ENCODE assay signal across 8 cellular contexts in genomic region chr1:207962716-207963428, GRCh38. TPM values are rescaled to one million over a fixed set of nuclear protein-coding genes. Genes with fewer than 3 reads are reported as not detected.
DNase-seq lines count a peak whose midpoint lies in the region; ATAC-seq, FAIRE-seq and TF ChIP-seq lines count a peak whose summit lies in the region.

No MANE protein-coding gene starts in this region.

- peak overlapping the region; percentile 97 for H3K9ac ChIP-seq in mucosa of stomach (ENCODE audit: low read length)

- H3K27me3 ChIP-seq in esophagus (ENCODE audit: control insufficient read depth in 1 of 2, insufficient read depth in 2 of 2, low read length in 2 of 2) = no peaks in the 10 kb centered on the region
- H3K27me3 ChIP-seq in mucosa of stomach (ENCODE audit: control insufficient read depth, insufficient read depth, low read length) = no peaks in the 10 kb centered on the region
- H3K27me3 ChIP-seq in tibial artery = no peaks in the 10 kb centered on the region

- no peaks in the 10 kb centered on the region for H3K9me3 ChIP-seq in esophagus (ENCODE audit: control insufficient read depth in 2 of 2, insufficient read depth in 1 of 2, low read depth in 1 of 2, low read length in 1 of 2)
- no peaks in the 10 kb centered on the region for H3K9me3 ChIP-seq in mucosa of stomach (ENCODE audit: control insufficient read depth, low read length)
- H3K9me3 ChIP-seq in tibial artery = no peaks in the 10 kb centered on the region

- H3K4me3 ChIP-seq in AG04449 (ENCODE audit: low read depth, low read length) (peak overlapping the region; percentile 61), WI38 (ENCODE audit: low read depth, low read length) (peak overlapping the region; percentile 56), esophagus (ENCODE audit: low read depth in 1 of 2, low read length in 2 of 2) (peak overlapping the region; percentile 60 to 68), mucosa of stomach (ENCODE audit: low read length) (peak overlapping the region; percentile 42), tibial artery (peak overlapping the region; percentile 61 to 71)

- no peak for TF ChIP-seq CTCF in AG04449 (IDR thresholded peaks at IDR 0.05; ENCODE audit: insufficient read depth, low read length, missing control alignments)
- TF ChIP-seq CTCF in WI38 (IDR thresholded peaks at IDR 0.05; ENCODE audit: low read depth, low read length) = no peak
- TF ChIP-seq CTCF in tibial artery (IDR thresholded peaks at IDR 0.05) = no peak

- DNase-seq in AG04449 (ENCODE audit: low read depth, low spot score) (no peak), GM18507 (ENCODE audit: extremely low spot score, insufficient read length, low read depth) (peak; percentile 7), tibial artery (peak; percentile 62 to 76), NCI-H524 (lab: John Stamatoyannopoulos, UW) (no peak)

- 17 to 22% methylated on average over 33 of the region's 33 CpGs for WGBS in esophagus, 2 donors

- peak overlapping the region; percentile 92 to 95 for H3K27ac ChIP-seq in esophagus (ENCODE audit: low read depth in 2 of 2, low read length in 1 of 2)
- peak overlapping the region; percentile 90 to 96 for H3K27ac ChIP-seq in tibial artery

- ATAC-seq in HG03103 (IDR thresholded peaks at IDR 0.05; ENCODE audit: low read depth, unreplicated experiment) = peak; percentile 18

- intact Hi-C loops in tibial artery (cut with DNase I; ENCODE audit: low total_unique reads) = loop anchor here (2.0 to 5.0 kb wide), 2 partner anchors 78 to 136 kb away; no protein-coding TSS in a partner anchor

- H3K36me3 ChIP-seq in esophagus (ENCODE audit: control insufficient read depth in 2 of 2, insufficient read depth in 2 of 2, low read length in 1 of 2) (no peaks in the 10 kb centered on the region), mucosa of stomach (ENCODE audit: control insufficient read depth, insufficient read depth, low read length) (no peaks in the 10 kb centered on the region), tibial artery (no peaks in the 10 kb centered on the region)

- POLR2A ChIA-PET in AG04449 (lab: Yijun Ruan, JAX) = interaction anchor here (1.0 to 1.9 kb wide), 2 partner anchors 76 to 78 kb away, joined by 7 to 12 read pairs; no protein-coding TSS in a partner anchor

- peaks cover 0 to 11% of the 10 kb centered on the region in 2 donors for H3K4me1 ChIP-seq in esophagus (ENCODE audit: control insufficient read depth in 2 of 2, insufficient read depth in 2 of 2, low read length in 1 of 2)
- H3K4me1 ChIP-seq in mucosa of stomach (ENCODE audit: control insufficient read depth, insufficient read depth, low read length) = peaks cover 39% of the 10 kb centered on the region
- H3K4me1 ChIP-seq in tibial artery = peaks cover 0 to 47% (median 35%) of the 10 kb centered on the region in 4 donors

- no peak for FAIRE-seq in GM18507 (lab: Jason Lieb, UNC)

- CTCF ChIA-PET in AG04449 (lab: Yijun Ruan, JAX) = interaction anchor here (0.6 to 10.0 kb wide), 50 partner anchors 9 to 282 kb away, joined by 3 to 429 read pairs (median 5); partner anchors contain the start of gene CD34

RNA-seq across cellular contexts. Expression of gene CD34, which starts 51.9 kb away (rescaled TPM):
- polyA plus RNA-seq in esophagus = 10 to 100 TPM in 1 of 2 donors, 1 to 10 TPM in 1; 3.8 to 10.2 TPM

Comparison
In these comparisons a context has a peak if more than half of its experiments do, and no peak if none do; other contexts are left out.
1. DNase-seq: peak in GM18507 (single experiment) and tibial artery (2 of 2); none in AG04449 (single experiment) and NCI-H524 (0 of 2).
2. Peak in every context shown above with its lines, with median percentiles within 50 percentile points of each other: H3K4me3 ChIP-seq.